In the genomic region with DNA sequence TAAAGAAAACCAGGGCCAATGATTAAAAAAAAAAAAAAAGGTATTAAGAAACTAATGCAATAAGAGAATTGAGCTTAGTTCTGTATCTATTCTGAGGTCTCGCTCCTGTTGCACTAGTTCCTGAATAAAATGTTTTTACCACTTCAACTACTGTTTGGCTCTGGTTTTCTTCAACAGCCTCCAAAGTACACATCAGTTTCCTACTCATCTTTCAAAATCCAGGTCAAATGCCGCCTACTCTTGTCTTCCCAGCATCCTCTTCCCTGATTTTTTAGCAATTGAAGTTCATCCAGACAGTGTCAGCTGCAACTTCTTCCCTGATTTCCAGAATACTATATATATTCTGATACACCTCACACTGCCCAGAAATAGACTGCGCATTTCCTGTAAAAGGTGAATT, we compare ENCODE assay signal across 9 cellular contexts. TPM values are rescaled to one million over a fixed set of nuclear protein-coding genes. Genes with fewer than 3 reads are reported as not detected.
DNase-seq lines count a peak whose midpoint lies in the region; ATAC-seq, FAIRE-seq and TF ChIP-seq lines count a peak whose summit lies in the region.
"Had no signal": no experiment of that assay in that cellular context is flagged by ENCODE, and none has a peak within 500 bp of the region (broad histone marks: within the 10 kb centered on the region; RNA-seq: fewer than 3 reads in every experiment).

No MANE protein-coding gene starts in this region.

- intact Hi-C loops in activated naive CD4-positive, alpha-beta T cell treated with anti-CD3 and anti-CD28 coated beads for 36 hours (cut with micrococcal nuclease): loop anchor here (5.0 kb wide), 2 partner anchors 339 to 609 kb away; a partner anchor contains a TSS
- intact Hi-C loops in body of pancreas (cut with DNase I): loop anchor here (10.0 kb wide), 1 partner anchor 92 kb away; a partner anchor contains a TSS

- H3K9me2 ChIP-seq in MM.1S (replicated peaks; ENCODE audit: insufficient read depth, low read length): no peaks in the 10 kb centered on the region

- WGBS in body of pancreas, 2 donors: 89 to 93% methylated on average over 3 of the region's 3 CpGs

- H3K4me2 ChIP-seq in keratinocyte (ENCODE audit: control insufficient read depth, extremely low read depth, insufficient read depth, low read depth, low read length) (peak overlapping the region; percentile 84), MM.1S (ENCODE audit: low read depth, low read length) (no peak overlapping the region)

- no peaks in the 10 kb centered on the region for H3K9me3 Mint-ChIP-seq in activated naive CD4-positive, alpha-beta T cell treated with anti-CD3 and anti-CD28 coated beads for 36 hours
- H3K9me3 Mint-ChIP-seq in activated T-helper 17 cell treated with anti-CD3 and anti-CD28 coated beads, Interleukin-2, amount 50 U/mL, for 72 hours: no peaks in the 10 kb centered on the region
- no peaks in the 10 kb centered on the region for H3K9me3 Mint-ChIP-seq in stimulated activated naive B cell treated with anti-CD40 and anti-IgM and Interleukin-4, amounts not matched to agents 10 μg/mL and 1 μg/mL and 100 μg/mL, for 72 hours

- peaks cover 29% of the 10 kb centered on the region for H3K79me2 ChIP-seq in keratinocyte (ENCODE audit: control insufficient read depth, insufficient read depth, low read length)
- peaks cover 7% of the 10 kb centered on the region for H3K79me2 ChIP-seq in MM.1S (ENCODE audit: low read length)

- H3K4me3 ChIP-seq in keratinocyte (ENCODE audit: control insufficient read depth in 2 of 3, extremely low read depth in 1 of 3, insufficient read depth in 2 of 3, low read depth in 1 of 3, low read length in 3 of 3) (peak overlapping the region in 2 of 3 experiments; percentile 44 to 54), MM.1S (ENCODE audit: low read length) (no peak overlapping the region), body of pancreas (no peak overlapping the region)

- no peak for ATAC-seq in activated T-helper 17 cell treated with anti-CD3 and anti-CD28 coated beads, Interleukin-2, amount 50 U/mL, for 72 hours (replicated peaks)
- no peak for ATAC-seq in stimulated activated naive B cell treated with anti-CD40 and anti-IgM and Interleukin-4, amounts not matched to agents 10 μg/mL and 1 μg/mL and 100 μg/mL, for 72 hours (replicated peaks)
- no peak for ATAC-seq in body of pancreas

- H3K4me3 Mint-ChIP-seq in activated naive CD4-positive, alpha-beta T cell treated with anti-CD3 and anti-CD28 coated beads for 36 hours: peak overlapping the region; percentile 88
- H3K4me3 Mint-ChIP-seq in activated T-helper 17 cell treated with anti-CD3 and anti-CD28 coated beads, Interleukin-2, amount 50 U/mL, for 72 hours: peak overlapping the region; percentile 88
- H3K4me3 Mint-ChIP-seq in stimulated activated naive B cell treated with anti-CD40 and anti-IgM and Interleukin-4, amounts not matched to agents 10 μg/mL and 1 μg/mL and 100 μg/mL, for 72 hours: peak overlapping the region; percentile 93 to 99

- no peak for FAIRE-seq in keratinocyte (lab: Jason Lieb, UNC)
- FAIRE-seq in GM12891 (lab: Jason Lieb, UNC): no peak

- DNase-seq in activated naive CD4-positive, alpha-beta T cell treated with anti-CD3 and anti-CD28 coated beads for 36 hours: no peak
- no peak for DNase-seq in activated naive CD4-positive, alpha-beta T cell treated with anti-CD3 and anti-CD28 coated beads, Interleukin-2, amount 50 U/mL, for 16 hours
- no peak for DNase-seq in keratinocyte (ENCODE audit: low read depth, low spot score)
- DNase-seq in stimulated activated naive B cell treated with anti-CD40 and anti-IgM and Interleukin-4, amounts not matched to agents 10 μg/mL and 1 μg/mL and 100 μg/mL, for 72 hours: no peak
- no peak for DNase-seq in GM12891 (ENCODE audit: insufficient read length, low spot score)
- DNase-seq in MM.1S: no peak
- DNase-seq in body of pancreas: no peak

- no peaks in the 10 kb centered on the region for H3K9me1 ChIP-seq in keratinocyte (ENCODE audit: control insufficient read depth, extremely low read depth, insufficient read depth, low read length)

- dilution Hi-C loops in keratinocyte (cut with MboI; ENCODE audit: extremely low pct_ligation_motif_present, low sequenced_read_pairs): no loop called here

- H3K4me1 Mint-ChIP-seq in activated naive CD4-positive, alpha-beta T cell treated with anti-CD3 and anti-CD28 coated beads for 36 hours (ENCODE audit: low read depth): peaks cover 20% of the 10 kb centered on the region
- peaks cover 19% of the 10 kb centered on the region for H3K4me1 Mint-ChIP-seq in activated T-helper 17 cell treated with anti-CD3 and anti-CD28 coated beads, Interleukin-2, amount 50 U/mL, for 72 hours
- H3K4me1 Mint-ChIP-seq in stimulated activated naive B cell treated with anti-CD40 and anti-IgM and Interleukin-4, amounts not matched to agents 10 μg/mL and 1 μg/mL and 100 μg/mL, for 72 hours: peaks cover 3 to 19% of the 10 kb centered on the region in 2 donors

- CTCF ChIA-PET in activated naive CD4-positive, alpha-beta T cell treated with anti-CD3 and anti-CD28 coated beads for 36 hours (lab: Charles Lee): interaction anchor here (1.7 kb wide), 1 partner anchor 20 kb away, joined by 6 read pairs; no protein-coding TSS in a partner anchor

- no peak for TF ChIP-seq CTCF in keratinocyte (optimal IDR thresholded peaks at IDR 0.05 in 1 of 3, IDR thresholded peaks at IDR 0.05 in 1 of 3, conservative IDR thresholded peaks at IDR 0.05 in 1 of 3; ENCODE audit: extremely low read depth in 1 of 3, insufficient read depth in 2 of 3, low read length in 3 of 3)
- TF ChIP-seq CTCF in MM.1S (IDR thresholded peaks at IDR 0.05; ENCODE audit: low read length): no peak
- TF ChIP-seq CTCF in body of pancreas (IDR thresholded peaks at IDR 0.05): no peak

- H3K4me1 ChIP-seq in keratinocyte (ENCODE audit: control insufficient read depth, extremely low read depth, insufficient read depth, low read length) (peaks cover 27% of the 10 kb centered on the region), MM.1S (ENCODE audit: low read length) (no peaks in the 10 kb centered on the region), body of pancreas (peaks cover 23% of the 10 kb centered on the region)

- H3K9me3 ChIP-seq in keratinocyte (ENCODE audit: control insufficient read depth, low read depth, low read length): no peaks in the 10 kb centered on the region
- H3K9me3 ChIP-seq in MM.1S (replicated peaks; ENCODE audit: insufficient read depth, low read length): no peaks in the 10 kb centered on the region
- no peaks in the 10 kb centered on the region for H3K9me3 ChIP-seq in body of pancreas
- H3K9me3 ChIP-seq: BLaER1 had no signal

- H3K27me3 ChIP-seq in keratinocyte (ENCODE audit: control insufficient read depth, extremely low read depth, insufficient read depth, low read length) (no peaks in the 10 kb centered on the region), MM.1S (replicated peaks; ENCODE audit: insufficient read depth, low read length) (no peaks in the 10 kb centered on the region), body of pancreas (no peaks in the 10 kb centered on the region)
- H3K27me3 ChIP-seq: BLaER1 had no signal

- peak overlapping the region; percentile 47 for H3K9ac ChIP-seq in keratinocyte (ENCODE audit: control insufficient read depth, extremely low read depth, insufficient read depth, low read length)
- no peak overlapping the region for H3K9ac ChIP-seq in MM.1S (ENCODE audit: low read length)

- TF ChIP-seq POLR2A in GM12891 (IDR thresholded peaks at IDR 0.05; ENCODE audit: low read depth, low read length): no peak
- no peak for TF ChIP-seq POLR2A in body of pancreas (IDR thresholded peaks at IDR 0.05)

- no peaks in the 10 kb centered on the region for H4K20me1 ChIP-seq in keratinocyte (ENCODE audit: control insufficient read depth, extremely low read depth, insufficient read depth, low read length)
- H4K20me1 ChIP-seq in MM.1S (ENCODE audit: insufficient read depth, low read length): no peaks in the 10 kb centered on the region

- no peaks in the 10 kb centered on the region for H3F3A ChIP-seq in MM.1S (ENCODE audit: insufficient read depth, low read length)

- H2AFZ ChIP-seq in keratinocyte (ENCODE audit: control insufficient read depth, low read length) (peak overlapping the region; percentile 63), MM.1S (ENCODE audit: low read length) (no peak overlapping the region)

- H3K36me3 Mint-ChIP-seq in activated naive CD4-positive, alpha-beta T cell treated with anti-CD3 and anti-CD28 coated beads for 36 hours (ENCODE audit: low read depth): peaks cover 8% of the 10 kb centered on the region
- peaks cover 14% of the 10 kb centered on the region for H3K36me3 Mint-ChIP-seq in activated T-helper 17 cell treated with anti-CD3 and anti-CD28 coated beads, Interleukin-2, amount 50 U/mL, for 72 hours (ENCODE audit: low read depth)
- H3K36me3 Mint-ChIP-seq in stimulated activated naive B cell treated with anti-CD40 and anti-IgM and Interleukin-4, amounts not matched to agents 10 μg/mL and 1 μg/mL and 100 μg/mL, for 72 hours: peaks cover 9 to 13% of the 10 kb centered on the region in 2 donors

- H3K27ac ChIP-seq in keratinocyte (ENCODE audit: control insufficient read depth, insufficient read depth, low read length) (peak overlapping the region; percentile 87), MM.1S (ENCODE audit: low read length) (no peak overlapping the region), body of pancreas (peak overlapping the region in 2 of 4 donors; percentile 88 to 92)

- H3K27me3 Mint-ChIP-seq in activated naive CD4-positive, alpha-beta T cell treated with anti-CD3 and anti-CD28 coated beads for 36 hours (ENCODE audit: low read depth): no peaks in the 10 kb centered on the region
- H3K27me3 Mint-ChIP-seq in activated T-helper 17 cell treated with anti-CD3 and anti-CD28 coated beads, Interleukin-2, amount 50 U/mL, for 72 hours: peaks cover 3% of the 10 kb centered on the region
- H3K27me3 Mint-ChIP-seq in stimulated activated naive B cell treated with anti-CD40 and anti-IgM and Interleukin-4, amounts not matched to agents 10 μg/mL and 1 μg/mL and 100 μg/mL, for 72 hours: no peaks in the 10 kb centered on the region

- no peak overlapping the region for H3K27ac Mint-ChIP-seq in activated naive CD4-positive, alpha-beta T cell treated with anti-CD3 and anti-CD28 coated beads for 36 hours
- H3K27ac Mint-ChIP-seq in activated T-helper 17 cell treated with anti-CD3 and anti-CD28 coated beads, Interleukin-2, amount 50 U/mL, for 72 hours: peak overlapping the region; percentile 62
- H3K27ac Mint-ChIP-seq in stimulated activated naive B cell treated with anti-CD40 and anti-IgM and Interleukin-4, amounts not matched to agents 10 μg/mL and 1 μg/mL and 100 μg/mL, for 72 hours: no peak overlapping the region

- H3K36me3 ChIP-seq in keratinocyte (ENCODE audit: control insufficient read depth in 2 of 2, extremely low read depth in 1 of 2, insufficient read depth in 2 of 2, low read length in 2 of 2): peaks cover 0 to 3% of the 10 kb centered on the region in 2 experiments
- H3K36me3 ChIP-seq in MM.1S (replicated peaks; ENCODE audit: insufficient read depth, low read length): no peaks in the 10 kb centered on the region
- H3K36me3 ChIP-seq in body of pancreas (replicated peaks in 1 of 2; ENCODE audit: insufficient read depth in 1 of 2, low read depth in 2 of 2): no peaks in the 10 kb centered on the region

RNA-seq across cellular contexts. Expression of a gene that starts 1.4 kb away (rescaled TPM):
- 10 to 100 TPM; 17.8 to 19.2 TPM for total RNA-seq in activated naive CD4-positive, alpha-beta T cell treated with anti-CD3 and anti-CD28 coated beads for 36 hours
- 10 to 100 TPM; 16.0 to 16.6 TPM for total RNA-seq in activated T-helper 17 cell treated with anti-CD3 and anti-CD28 coated beads, Interleukin-2, amount 50 U/mL, for 72 hours
- 19.4 to 26.9 TPM (median 23.5 TPM) in 3 replicates for polyA plus RNA-seq in keratinocyte
- 6.5 TPM for polyA plus RNA-seq in keratinocyte (2011; ENCODE audit: low read depth)
- polyA plus RNA-seq in keratinocyte (2011; cell fraction: cytosol; rRNA removed): 16.6 and 25.8 TPM in 2 replicates
- 30.9 and 43.5 TPM in 2 replicates for polyA plus RNA-seq in keratinocyte (2011; cell fraction: nucleus; rRNA removed)
- 11.2 and 20.3 TPM in 2 replicates for polyA plus RNA-seq in keratinocyte (2012; ENCODE audit: low replicate concordance)
- 13.4 to 34.2 TPM (median 14.0 TPM) in 3 replicates for polyA minus RNA-seq in keratinocyte
- 22.8 TPM for polyA minus RNA-seq in keratinocyte (2011; cell fraction: cytosol; rRNA and poly(A)+ RNA removed)
- 15.1 and 31.3 TPM in 2 replicates for polyA minus RNA-seq in keratinocyte (2011; cell fraction: nucleus; rRNA and poly(A)+ RNA removed)
- 7.4 TPM for polyA plus RNA-seq in GM12891 (2012; ENCODE audit: low read depth, missing spikeins)
- 10 to 100 TPM in 1 of 2 donors, 1 to 10 TPM in 1; 6.3 to 12.2 TPM for total RNA-seq in body of pancreas

RNA-seq across cellular contexts. Expression of a gene that starts 41.6 kb away (rescaled TPM):
- under 1 TPM; 0.62 to 0.72 TPM for total RNA-seq in activated naive CD4-positive, alpha-beta T cell treated with anti-CD3 and anti-CD28 coated beads for 36 hours
- total RNA-seq in activated T-helper 17 cell treated with anti-CD3 and anti-CD28 coated beads, Interleukin-2, amount 50 U/mL, for 72 hours: 1 to 10 TPM in 1 of 2 donors, under 1 TPM in 1; 0.89 to 1.0 TPM
- 0.49 to 0.58 TPM (median 0.55 TPM) in 3 replicates for polyA plus RNA-seq in keratinocyte
- polyA plus RNA-seq in keratinocyte (2011; ENCODE audit: low read depth): 0.39 TPM
- polyA plus RNA-seq in keratinocyte (2011; cell fraction: cytosol; rRNA removed): 0.29 and 0.36 TPM in 2 replicates
- 0.33 and 0.39 TPM in 2 replicates for polyA plus RNA-seq in keratinocyte (2011; cell fraction: nucleus; rRNA removed)
- 0.14 and 0.34 TPM in 2 replicates for polyA plus RNA-seq in keratinocyte (2012; ENCODE audit: low replicate concordance)
- polyA minus RNA-seq in keratinocyte: 0.26 to 0.33 TPM (median 0.29 TPM) in 3 replicates
- polyA minus RNA-seq in keratinocyte (2011; cell fraction: cytosol; rRNA and poly(A)+ RNA removed): 0.58 TPM
- polyA minus RNA-seq in keratinocyte (2011; cell fraction: nucleus; rRNA and poly(A)+ RNA removed): 0.11 and 0.16 TPM in 2 replicates
- 2.2 TPM for polyA plus RNA-seq in GM12891 (2012; ENCODE audit: low read depth, missing spikeins)
- under 1 TPM in 1 of 2 donors, not detected in 1; 0.52 TPM for total RNA-seq in body of pancreas

Comparison
In these comparisons a context has a peak if more than half of its experiments do, and no peak if none do; other contexts are left out.
1. H3K4me3 ChIP-seq: peak in keratinocyte (2 of 3); none in MM.1S (single experiment) and body of pancreas (0 of 2).
2. Peak in every context shown above with its lines, with median percentiles within 50 percentile points of each other: H3K4me3 Mint-ChIP-seq.